Comparison of ENCODE assay signal across 8 cellular contexts in the genomic region with DNA sequence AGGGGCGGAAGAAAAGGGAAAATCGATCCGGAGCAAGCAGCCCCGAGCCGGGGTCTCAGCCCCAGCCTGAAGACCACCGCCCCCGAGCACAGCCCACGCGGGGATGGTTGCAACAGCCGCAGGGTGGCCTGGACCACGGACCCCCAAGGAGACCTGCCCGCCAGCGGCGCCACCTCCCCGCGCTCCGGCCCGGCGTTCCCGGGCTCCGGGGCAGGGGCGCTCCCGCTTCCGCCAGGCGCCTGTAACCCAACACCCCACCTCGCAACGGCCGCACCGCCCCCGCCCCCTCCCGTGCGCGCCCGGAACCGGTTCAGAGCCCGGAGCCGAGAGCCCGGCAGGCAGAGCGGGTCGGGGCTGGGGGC. TPM values are rescaled to one million over a fixed set of nuclear protein-coding genes. Genes with fewer than 3 reads are reported as not detected.
DNase-seq lines count a peak whose midpoint lies in the region; ATAC-seq and TF ChIP-seq lines count a peak whose summit lies in the region.

No MANE protein-coding gene starts in this region.

- 0% methylated on average over 7 to 40 of the region's 40 CpGs for WGBS in GM23248 (ENCODE audit: low coverage in 1 of 2, low lambda C conversion rate in 2 of 2, missing lambda C conversion rate in 2 of 2), 2 experiments
- WGBS in smooth muscle cell (ENCODE audit: low lambda C conversion rate): 0% methylated on average over 2 of the region's 40 CpGs

- H3F3A ChIP-seq in GM23248 (ENCODE audit: insufficient read depth) (peaks cover 63% of the 10 kb centered on the region), smooth muscle cell (ENCODE audit: low read depth) (peaks cover 28% of the 10 kb centered on the region)

- H3K9me3 ChIP-seq in AG04450 (ENCODE audit: control insufficient read depth, insufficient read depth, low read length) (no peaks in the 10 kb centered on the region; the same call in 1 of the 2 replicates), GM23248 (ENCODE audit: low read depth) (no peaks in the 10 kb centered on the region), SJCRH30 (replicated peaks) (no peaks in the 10 kb centered on the region), iPS-18c (ENCODE audit: control insufficient read depth, insufficient read depth, low read length) (no peaks in the 10 kb centered on the region), smooth muscle cell (replicated peaks; ENCODE audit: low read depth) (no peaks in the 10 kb centered on the region)

- in situ Hi-C loops in GM23248 (cut with MboI) (no loop called here), astrocyte of the cerebellum (cut with HindIII; ENCODE audit: low sequenced_read_pairs) (no loop called here)

- H4K20me1 ChIP-seq in GM23248 (ENCODE audit: insufficient read depth) (peaks cover 17% of the 10 kb centered on the region), smooth muscle cell (ENCODE audit: low read depth) (peaks cover 55% of the 10 kb centered on the region)

- ATAC-seq in HG03159 (IDR thresholded peaks at IDR 0.05; ENCODE audit: unreplicated experiment): no peak

- CTCF ChIA-PET in AG04450 (lab: Charles Lee): interaction anchor here (0.6 to 1.2 kb wide), 2 partner anchors 123 to 389 kb away, joined by 3 to 4 read pairs; no protein-coding TSS in a partner anchor

- H3K27me3 ChIP-seq in AG04450 (ENCODE audit: control insufficient read depth, insufficient read depth, low read length) (no peaks in the 10 kb centered on the region), GM23248 (replicated peaks; ENCODE audit: insufficient read depth) (no peaks in the 10 kb centered on the region), SJCRH30 (no peaks in the 10 kb centered on the region), smooth muscle cell (ENCODE audit: low read depth) (no peaks in the 10 kb centered on the region)

- no peak overlapping the region for H2AFZ ChIP-seq in GM23248
- no peak overlapping the region for H2AFZ ChIP-seq in smooth muscle cell (ENCODE audit: low read depth)

- peak overlapping the region; percentile 97 for H3K9ac ChIP-seq in GM23248
- peak overlapping the region; percentile 96 for H3K9ac ChIP-seq in smooth muscle cell (ENCODE audit: low read depth)

- H3K79me2 ChIP-seq in GM23248 (ENCODE audit: insufficient read depth) (peaks cover 58% of the 10 kb centered on the region), smooth muscle cell (ENCODE audit: low read depth) (peaks cover 54% of the 10 kb centered on the region)

- DNase-seq in AG04450 (ENCODE audit: low read depth, low spot score): no peak
- peak; percentile 73 for DNase-seq in GM23248
- DNase-seq in SJCRH30: peak; percentile 54 to 57
- DNase-seq in astrocyte of the cerebellum (ENCODE audit: low read depth): no peak
- peak; percentile 71 for DNase-seq in smooth muscle cell (lab: John Stamatoyannopoulos, UW; ENCODE audit: unreplicated experiment)
- no peak for DNase-seq in 8988T

- H3K36me3 ChIP-seq in GM23248 (ENCODE audit: low read depth) (peaks cover under 1% of the 10 kb centered on the region; the same call in 1 of the 2 replicates), SJCRH30 (peaks cover 24% of the 10 kb centered on the region), smooth muscle cell (ENCODE audit: low read depth) (peaks cover 2% of the 10 kb centered on the region)

- H3K27ac ChIP-seq in AG04450 (ENCODE audit: low read depth, low read length): peak overlapping the region; percentile 100
- H3K27ac ChIP-seq in GM23248: peak overlapping the region; percentile 91
- H3K27ac ChIP-seq in SJCRH30: peak overlapping the region; percentile 79
- H3K27ac ChIP-seq in smooth muscle cell (ENCODE audit: low read depth): peak overlapping the region; percentile 96

- H3K9me2 ChIP-seq in GM23248 (ENCODE audit: insufficient read depth): no peaks in the 10 kb centered on the region

- POLR2A ChIA-PET in AG04450 (lab: Yijun Ruan, JAX): interaction anchor here (1.0 to 3.7 kb wide), 15 partner anchors 10 to 90 kb away, joined by 3 to 25 read pairs (median 7); no protein-coding TSS in a partner anchor

- no peak for TF ChIP-seq CTCF in AG04450 (IDR thresholded peaks at IDR 0.05; ENCODE audit: low read depth, low read length)
- peak; percentile 2 for TF ChIP-seq CTCF in astrocyte of the cerebellum (IDR thresholded peaks at IDR 0.05; ENCODE audit: low read depth, low read length, missing control alignments)
- no peak for TF ChIP-seq CTCF in smooth muscle cell (IDR thresholded peaks at IDR 0.05; ENCODE audit: borderline replicate concordance, insufficient read depth, poor library complexity, severe bottlenecking)

- peak overlapping the region; percentile 97 for H3K4me3 ChIP-seq in AG04450 (ENCODE audit: low read depth, low read length)
- peak overlapping the region; percentile 96 for H3K4me3 ChIP-seq in GM23248
- peak overlapping the region; percentile 81 for H3K4me3 ChIP-seq in SJCRH30
- H3K4me3 ChIP-seq in astrocyte of the cerebellum (ENCODE audit: low read depth, low read length): peak overlapping the region; percentile 98
- H3K4me3 ChIP-seq in iPS-18c (ENCODE audit: insufficient read depth, low read depth, low read length): peak overlapping the region; percentile 99
- peak overlapping the region; percentile 90 for H3K4me3 ChIP-seq in smooth muscle cell

- H3K4me1 ChIP-seq in GM23248 (ENCODE audit: insufficient read depth): peaks cover 68% of the 10 kb centered on the region
- peaks cover 11% of the 10 kb centered on the region for H3K4me1 ChIP-seq in SJCRH30
- peaks cover 24% of the 10 kb centered on the region for H3K4me1 ChIP-seq in smooth muscle cell (ENCODE audit: low read depth)

- H3K4me2 ChIP-seq in GM23248 (ENCODE audit: unreplicated experiment) (peak overlapping the region; percentile 95), smooth muscle cell (peak overlapping the region; percentile 91)

RNA-seq across cellular contexts. Expression of a gene that starts 0.6 kb away (rescaled TPM):
- polyA plus RNA-seq in AG04450 (2011; rRNA removed) (641 and 751 TPM in 2 replicates), GM23248 (2016; fragmentation: Nextera tagmentation; extraction: Ambion mirVana) (593 and 597 TPM in 2 replicates), smooth muscle cell (741 and 806 TPM in 2 replicates)
- 1,243 and 1,580 TPM in 2 replicates for polyA minus RNA-seq in AG04450 (2011; rRNA and poly(A)+ RNA removed)
- total RNA-seq in GM23248 (2014; rRNA removed; shearing (Covaris generic)): 403 and 414 TPM in 2 replicates
- total RNA-seq in SJCRH30 (2014; rRNA removed; shearing (Covaris generic)): 101 and 104 TPM in 2 replicates
- total RNA-seq in smooth muscle cell: 361 and 422 TPM in 2 replicates

Comparison
In these comparisons a context has a peak if more than half of its experiments do, and no peak if none do; other contexts are left out.
1. DNase-seq: peak in GM23248 (single experiment), SJCRH30 (2 of 2) and smooth muscle cell (single experiment); none in AG04450 (single experiment), astrocyte of the cerebellum (single experiment) and 8988T (single experiment).
2. Peak in every context shown above with its lines, with median percentiles within 50 percentile points of each other: H3K27ac ChIP-seq and H3K4me3 ChIP-seq.